18 cellular contexts compared by ENCODE assay signal in genomic region chr6:73392188-73392587, GRCh38. TPM values are rescaled to one million over a fixed set of nuclear protein-coding genes. Genes with fewer than 3 reads are reported as not detected.
"Had no signal": no experiment of that assay in that cellular context is flagged by ENCODE, and none has a peak within 500 bp of the region (broad histone marks: within the 10 kb centered on the region; RNA-seq: fewer than 3 reads in every experiment).

No MANE protein-coding gene starts in this region.

RNA-seq across cellular contexts. Expression of gene DDX43, which starts 2.4 kb away (rescaled TPM):
- total RNA-seq: endodermal cell had no signal
- polyA plus RNA-seq: neural cell had no signal

RNA-seq across cellular contexts. Expression of gene OOEP, which starts 22.5 kb away (rescaled TPM):
- total RNA-seq: dermis blood vessel endothelial cell, endodermal cell, endothelial cell of umbilical vein, gastrocnemius medialis, heart right ventricle, liver, right atrium auricular region, sigmoid colon, subcutaneous adipose tissue, tibial nerve, vagina had no signal
- polyA plus RNA-seq: neural cell had no signal

RNA-seq across cellular contexts. Expression of gene KHDC3L, which starts 29.7 kb away (rescaled TPM):
- total RNA-seq: dermis blood vessel endothelial cell; endodermal cell; endothelial cell of umbilical vein; fibroblast of villous mesenchyme; gastrocnemius medialis; heart right ventricle; liver; mucosa of descending colon; naive thymus-derived CD8-positive, alpha-beta T cell; osteoblast; right atrium auricular region; sigmoid colon; subcutaneous adipose tissue; tibial nerve; upper lobe of right lung; vagina had no signal
- polyA plus RNA-seq: endothelial cell of umbilical vein; esophagus; heart right ventricle; liver; naive thymus-derived CD8-positive, alpha-beta T cell; neural cell; sigmoid colon had no signal

RNA-seq across cellular contexts. Expression of gene DPPA5, which starts 38.1 kb away (rescaled TPM):
- total RNA-seq: dermis blood vessel endothelial cell; endodermal cell; endothelial cell of umbilical vein; fibroblast of villous mesenchyme; gastrocnemius medialis; heart right ventricle; liver; mucosa of descending colon; naive thymus-derived CD8-positive, alpha-beta T cell; osteoblast; right atrium auricular region; sigmoid colon; subcutaneous adipose tissue; tibial nerve; upper lobe of right lung; vagina had no signal
- polyA plus RNA-seq: endothelial cell of umbilical vein; esophagus; heart right ventricle; liver; naive thymus-derived CD8-positive, alpha-beta T cell; neural cell; sigmoid colon had no signal
